In genomic region chr5:56839062-56839461, GRCh38 we compare ENCODE assay signal across 10 cellular contexts. TPM values are rescaled to one million over a fixed set of nuclear protein-coding genes. Genes with fewer than 3 reads are reported as not detected.
DNase-seq lines count a peak whose midpoint lies in the region; ATAC-seq and TF ChIP-seq lines count a peak whose summit lies in the region.
"Had no signal": no experiment of that assay in that cellular context is flagged by ENCODE, and none has a peak within 500 bp of the region (broad histone marks: within the 10 kb centered on the region; RNA-seq: fewer than 3 reads in every experiment).

No MANE protein-coding gene starts in this region.

- no peaks in the 10 kb centered on the region for H3K27me3 Mint-ChIP-seq in activated T-cell treated with anti-CD3 and anti-CD28 coated beads, Interleukin-2, amount 50 U/mL, for 24 hours
- H3K27me3 Mint-ChIP-seq in activated B cell treated with CpG ODN at 0.5 μM for 24 hours, result no peaks in the 10 kb centered on the region

- H3K4me2 ChIP-seq in hepatocyte, result peak overlapping the region; percentile 67

- intact Hi-C loops in activated B cell treated with CpG ODN at 0.5 μM for 24 hours (cut with micrococcal nuclease), result loop anchor here (2.0 to 5.0 kb wide), 3 partner anchors 152 to 842 kb away; no protein-coding TSS in a partner anchor
- intact Hi-C loops in sciatic nerve (cut with DNase I), result loop anchor here (2.0 kb wide), 1 partner anchor 568 kb away; no protein-coding TSS in a partner anchor

- peaks cover 97% of the 10 kb centered on the region for H3K79me2 ChIP-seq in hepatocyte

- CTCF ChIA-PET in activated B cell treated with CpG ODN at 0.5 μM for 24 hours (lab: Charles Lee), result interaction anchor here (0.7 to 11.8 kb wide), 24 partner anchors 11 to 903 kb away, joined by 3 to 240 read pairs (median 5); partner anchors contain the start of gene MAP3K1

- no peak for DNase-seq in activated T-cell treated with anti-CD3 and anti-CD28 coated beads, Interleukin-2, amount 50 U/mL, for 24 hours
- no peak for DNase-seq in activated T-cell treated with anti-CD3 and anti-CD28 coated beads, Interleukin-2, amount 50 U/mL, for 1 hour
- DNase-seq in activated B cell treated with CpG ODN at 0.5 μM for 24 hours, result no peak
- DNase-seq in hepatocyte (ENCODE audit: low spot score), result no peak
- no peak for DNase-seq in sciatic nerve (ENCODE audit: low spot score)
- DNase-seq: stimulated activated CD4-positive, alpha-beta T cell treated with anti-CD3 and anti-CD28 coated beads, Interleukin-4, amount 100 ng/mL, for 4 hours; uterus had no signal

- H3K36me3 Mint-ChIP-seq in activated T-cell treated with anti-CD3 and anti-CD28 coated beads, Interleukin-2, amount 50 U/mL, for 24 hours (ENCODE audit: low read depth), result peaks cover 4% of the 10 kb centered on the region
- H3K36me3 Mint-ChIP-seq in activated B cell treated with CpG ODN at 0.5 μM for 24 hours (ENCODE audit: low read depth), result peaks cover 14% of the 10 kb centered on the region

- H4K20me1 ChIP-seq in hepatocyte (ENCODE audit: insufficient read depth, poor library complexity, severe bottlenecking), result peaks cover 47% of the 10 kb centered on the region

- H3K4me1 Mint-ChIP-seq in activated T-cell treated with anti-CD3 and anti-CD28 coated beads, Interleukin-2, amount 50 U/mL, for 24 hours (ENCODE audit: low read depth), result peaks cover 84% of the 10 kb centered on the region
- peaks cover 94% of the 10 kb centered on the region for H3K4me1 Mint-ChIP-seq in activated B cell treated with CpG ODN at 0.5 μM for 24 hours

- H3K4me3 ChIP-seq in hepatocyte (no peak overlapping the region), subcutaneous abdominal adipose tissue (ENCODE audit: low read depth in 1 of 5, low read length in 5 of 5) (no peak overlapping the region)
- H3K4me3 ChIP-seq: uterus had no signal

- peak overlapping the region; percentile 86 for H3K27ac Mint-ChIP-seq in activated T-cell treated with anti-CD3 and anti-CD28 coated beads, Interleukin-2, amount 50 U/mL, for 24 hours
- H3K27ac Mint-ChIP-seq in activated B cell treated with CpG ODN at 0.5 μM for 24 hours, result peak overlapping the region; percentile 78

- WGBS in hepatocyte (ENCODE audit: low lambda C conversion rate, missing lambda C conversion rate), result 93% methylated on average over 4 of the region's 4 CpGs

- TF ChIP-seq CTCF in activated B cell treated with CpG ODN at 0.5 μM for 24 hours (IDR thresholded peaks at IDR 0.05) (no peak), hepatocyte (IDR thresholded peaks at IDR 0.05; ENCODE audit: poor library complexity) (no peak)

- H3K9ac ChIP-seq in subcutaneous abdominal adipose tissue (ENCODE audit: low read length in 5 of 5), result peak overlapping the region in 4 of 5 donors; percentile 14 to 49 (median 33)

- no peaks in the 10 kb centered on the region for H3K9me3 Mint-ChIP-seq in activated T-cell treated with anti-CD3 and anti-CD28 coated beads, Interleukin-2, amount 50 U/mL, for 24 hours
- H3K9me3 Mint-ChIP-seq in activated B cell treated with CpG ODN at 0.5 μM for 24 hours, result no peaks in the 10 kb centered on the region

- H3K4me1 ChIP-seq in hepatocyte (ENCODE audit: insufficient read depth), result peaks cover 13% of the 10 kb centered on the region
- H3K4me1 ChIP-seq in subcutaneous abdominal adipose tissue (ENCODE audit: control insufficient read depth in 5 of 5, insufficient read depth in 5 of 5, low read length in 5 of 5), result peaks cover 0 to 33% (median 24%) of the 10 kb centered on the region in 5 donors
- H3K4me1 ChIP-seq: uterus had no signal

- H3K27ac ChIP-seq in hepatocyte (peak overlapping the region; percentile 21), subcutaneous abdominal adipose tissue (ENCODE audit: low read depth, low read length) (peak overlapping the region; percentile 65)

- H3K36me3 ChIP-seq in hepatocyte (replicated peaks; ENCODE audit: insufficient read depth, low read depth), result no peaks in the 10 kb centered on the region
- no peaks in the 10 kb centered on the region for H3K36me3 ChIP-seq in subcutaneous abdominal adipose tissue (ENCODE audit: control insufficient read depth in 5 of 5, insufficient read depth in 5 of 5, low read length in 5 of 5)
- H3K36me3 ChIP-seq: uterus had no signal

- H3K27me3 ChIP-seq in hepatocyte (no peaks in the 10 kb centered on the region), subcutaneous abdominal adipose tissue (ENCODE audit: control insufficient read depth in 5 of 5, insufficient read depth in 4 of 5, low read length in 5 of 5) (no peaks in the 10 kb centered on the region)
- H3K27me3 ChIP-seq: uterus had no signal

- no peak overlapping the region for H2AFZ ChIP-seq in hepatocyte

- H3K9me2 ChIP-seq in hepatocyte (replicated peaks; ENCODE audit: insufficient read depth), result no peaks in the 10 kb centered on the region

- ATAC-seq in activated B cell treated with CpG ODN at 0.5 μM for 24 hours (ENCODE audit: low read depth) (no peak), GM21529 (IDR thresholded peaks at IDR 0.05; ENCODE audit: unreplicated experiment) (no peak), sciatic nerve (no peak), GM18868 (IDR thresholded peaks at IDR 0.05; ENCODE audit: unreplicated experiment) (no peak)

- H3K9me3 ChIP-seq in hepatocyte (ENCODE audit: low read depth), result no peaks in the 10 kb centered on the region
- H3K9me3 ChIP-seq in subcutaneous abdominal adipose tissue (ENCODE audit: control insufficient read depth in 5 of 5, low read length in 5 of 5), result no peaks in the 10 kb centered on the region
- H3K9me3 ChIP-seq: uterus had no signal

- H3K4me3 Mint-ChIP-seq in activated T-cell treated with anti-CD3 and anti-CD28 coated beads, Interleukin-2, amount 50 U/mL, for 24 hours, result peak overlapping the region; percentile 61
- H3K4me3 Mint-ChIP-seq in activated B cell treated with CpG ODN at 0.5 μM for 24 hours, result peak overlapping the region; percentile 12

- POLR2A ChIA-PET in activated B cell treated with CpG ODN at 0.5 μM for 24 hours (lab: Charles Lee), result interaction anchor here (0.6 to 2.8 kb wide), 11 partner anchors 10 to 904 kb away, joined by 3 to 19 read pairs (median 5); no protein-coding TSS in a partner anchor

RNA-seq across cellular contexts. Expression of gene MAP3K1, which starts 23.7 kb away (rescaled TPM):
- total RNA-seq in activated B cell treated with CpG ODN at 0.5 μM for 24 hours (92.8 and 102 TPM in 2 replicates), hepatocyte (36.0 and 38.2 TPM in 2 replicates), sciatic nerve (28.4 TPM)
- polyA plus RNA-seq in hepatocyte, result 11.2 and 12.0 TPM in 2 replicates
